ENCODE assay signal across 3 cellular contexts in genomic region chr10:128959746-128960145, GRCh38.
"Had no signal": no experiment of that assay in that cellular context is flagged by ENCODE, and none has a peak within 500 bp of the region (broad histone marks: within the 10 kb centered on the region; RNA-seq: fewer than 3 reads in every experiment).

No MANE protein-coding gene starts in this region.

- H3K4me3 ChIP-seq: GM12878 had no signal

- DNase-seq: GDM1, GF-D8 had no signal

- ATAC-seq: GM12878 had no signal
